ENCODE assay signal across 8 cellular contexts in genomic region chr22:19718255-19719054, GRCh38. TPM values are rescaled to one million over a fixed set of nuclear protein-coding genes. Genes with fewer than 3 reads are reported as not detected.
DNase-seq lines count a peak whose midpoint lies in the region; FAIRE-seq and TF ChIP-seq lines count a peak whose summit lies in the region.

No MANE protein-coding gene starts in this region.

- POLR2A ChIA-PET in endothelial cell of umbilical vein (lab: Charles Lee), result no interaction called here

- no peak for TF ChIP-seq CTCF in GM06990 (IDR thresholded peaks at IDR 0.05; ENCODE audit: insufficient read depth, low read length, poor library complexity, severe bottlenecking)
- TF ChIP-seq CTCF in LNCaP clone FGC (IDR thresholded peaks at IDR 0.05; ENCODE audit: control insufficient read depth, extremely low read depth, insufficient read depth), result no peak
- no peak for TF ChIP-seq CTCF in endothelial cell of umbilical vein (IDR thresholded peaks at IDR 0.05; ENCODE audit: extremely low read depth in 1 of 2, insufficient read depth in 1 of 2, low read depth in 1 of 2, low read length in 2 of 2)

- dilution Hi-C loops in endothelial cell of umbilical vein (cut with MboI; ENCODE audit: extremely low pct_ligation_motif_present, low sequenced_read_pairs), result no loop called here

- CTCF ChIA-PET in endothelial cell of umbilical vein (lab: Charles Lee), result interaction anchor here (1.3 kb wide), 1 partner anchor 39 kb away, joined by 4 read pairs; no protein-coding TSS in a partner anchor

- peaks cover 18% of the 10 kb centered on the region for H3K4me1 ChIP-seq in endothelial cell of umbilical vein (ENCODE audit: control insufficient read depth, extremely low read depth, insufficient read depth, low read length)
- peaks cover 16% of the 10 kb centered on the region for H3K4me1 ChIP-seq in neuron (ENCODE audit: insufficient read depth, low read length)

- DNase-seq in GM06990 (ENCODE audit: extremely low read depth, insufficient read length) (no peak), LNCaP clone FGC (ENCODE audit: low read depth) (no peak), endothelial cell of umbilical vein (ENCODE audit: low read depth, low spot score) (no peak), HCEC 1CT (no peak), RCC 7860 (ENCODE audit: low spot score) (no peak), COLO829 (ENCODE audit: low spot score) (no peak)
- DNase-seq in stimulated activated CD4-positive, alpha-beta T cell treated with anti-CD3 and anti-CD28 coated beads, Interleukin-4, amount 100 ng/mL, for 24 hours, result no peak

- no peaks in the 10 kb centered on the region for H3K9me1 ChIP-seq in endothelial cell of umbilical vein (replicated peaks; ENCODE audit: control insufficient read depth, extremely low read depth, insufficient read depth, low read length)

- no peak for TF ChIP-seq POLR2A in endothelial cell of umbilical vein (IDR thresholded peaks at IDR 0.05; ENCODE audit: low read depth, low read length)

- H3K9ac ChIP-seq in endothelial cell of umbilical vein (replicated peaks; ENCODE audit: extremely low read depth, insufficient read depth, low read length), result peak overlapping the region; percentile 32

- no peaks in the 10 kb centered on the region for H3K79me2 ChIP-seq in endothelial cell of umbilical vein (ENCODE audit: control insufficient read depth, insufficient read depth, low read length)

- BruUV-seq in endothelial cell of umbilical vein (replicated peaks; lab: Mats Ljungman, UMichigan), result no TSS peak

- intact Hi-C loops in endothelial cell of umbilical vein (cut with micrococcal nuclease), result loop anchor here (1.0 to 10.0 kb wide), 3 partner anchors 39 to 244 kb away; partner anchors contain the start of genes CDC45 and UFD1

- no peaks in the 10 kb centered on the region for H4K20me1 ChIP-seq in endothelial cell of umbilical vein (replicated peaks; ENCODE audit: control insufficient read depth, extremely low read depth, insufficient read depth, low read length)

- peak overlapping the region; percentile 65 for H3K4me2 ChIP-seq in endothelial cell of umbilical vein (ENCODE audit: insufficient read depth, low read length)

- peak overlapping the region; percentile 92 for H2AFZ ChIP-seq in endothelial cell of umbilical vein (ENCODE audit: low read depth, low read length)
- H2AFZ ChIP-seq in neuron (ENCODE audit: low read depth, low read length), result peak overlapping the region; percentile 55

- H3K4me3 ChIP-seq in GM06990 (replicated peaks; ENCODE audit: low read depth, low read length) (peak overlapping the region; percentile 40), LNCaP clone FGC (ENCODE audit: low read depth, low read length) (peak overlapping the region; percentile 51), endothelial cell of umbilical vein (replicated peaks in 1 of 3; ENCODE audit: insufficient read depth in 1 of 3, low read depth in 1 of 3, low read length in 3 of 3) (peak overlapping the region; percentile 13 to 51 (median 39)), neuron (ENCODE audit: low read length) (peak overlapping the region; percentile 37)

- H3K9me3 ChIP-seq in endothelial cell of umbilical vein (replicated peaks; ENCODE audit: control insufficient read depth, insufficient read depth, low read length) (no peaks in the 10 kb centered on the region), neuron (ENCODE audit: low read length) (peaks cover 9% of the 10 kb centered on the region)

- FAIRE-seq in endothelial cell of umbilical vein (lab: Jason Lieb, UNC) (no peak), RCC 7860 (lab: Jason Lieb, UNC) (no peak)

- no peak overlapping the region for H3K27ac ChIP-seq in endothelial cell of umbilical vein (ENCODE audit: insufficient read depth, low read depth, low read length)

- H3K27me3 ChIP-seq in GM06990 (replicated peaks; ENCODE audit: control insufficient read depth, insufficient read depth, low read length), result peaks cover 2% of the 10 kb centered on the region
- no peaks in the 10 kb centered on the region for H3K27me3 ChIP-seq in endothelial cell of umbilical vein (ENCODE audit: control insufficient read depth in 2 of 2, insufficient read depth in 2 of 2, low read length in 2 of 2)
- peaks cover 38% of the 10 kb centered on the region for H3K27me3 ChIP-seq in neuron (ENCODE audit: insufficient read depth, low read length)

- H3K36me3 ChIP-seq in GM06990 (ENCODE audit: control insufficient read depth, insufficient read depth, low read length), result no peaks in the 10 kb centered on the region
- H3K36me3 ChIP-seq in endothelial cell of umbilical vein (ENCODE audit: control insufficient read depth in 2 of 2, extremely low read depth in 1 of 2, insufficient read depth in 2 of 2, low read length in 2 of 2), result peaks cover 0 to 14% of the 10 kb centered on the region in 2 experiments
- H3K36me3 ChIP-seq in neuron (ENCODE audit: insufficient read depth, low read length), result peaks cover 5% of the 10 kb centered on the region

TF ChIP-seq in endothelial cell of umbilical vein, 7 proteins besides CTCF, POLR2A, EP300 and RAD21:
- TF ChIP-seq GATA2 (IDR thresholded peaks at IDR 0.05; ENCODE audit: insufficient read depth, insufficient read length, low read depth, low read length) (no peak), MYC (IDR thresholded peaks at IDR 0.05; ENCODE audit: low read depth, low read length) (no peak), POLR2AphosphoS5 (IDR thresholded peaks at IDR 0.05; ENCODE audit: insufficient read depth, low read depth, low read length) (no peak)

RNA-seq across cellular contexts. Expression of gene SEPTIN5, which starts 4.2 kb away (rescaled TPM):
- total RNA-seq in endothelial cell of umbilical vein, result 31.1 and 33.5 TPM in 2 replicates
- polyA plus RNA-seq in endothelial cell of umbilical vein, result 35.8 and 37.8 TPM in 2 replicates
- polyA plus RNA-seq in endothelial cell of umbilical vein (2011; cell fraction: cytosol; rRNA removed), result 19.1 and 24.3 TPM in 2 replicates
- 89.2 and 133 TPM in 2 replicates for polyA plus RNA-seq in endothelial cell of umbilical vein (2011; cell fraction: nucleus; rRNA removed)
- polyA plus RNA-seq in endothelial cell of umbilical vein (2012), result 18.2 and 32.5 TPM in 2 replicates
- polyA minus RNA-seq in endothelial cell of umbilical vein, result 55.8 and 59.9 TPM in 2 replicates
- polyA minus RNA-seq in endothelial cell of umbilical vein (2011; cell fraction: cytosol; rRNA and poly(A)+ RNA removed), result not detected
- polyA minus RNA-seq in endothelial cell of umbilical vein (2011; cell fraction: nucleus; rRNA and poly(A)+ RNA removed), result 21.0 and 36.7 TPM in 2 replicates

RNA-seq across cellular contexts. Expression of gene GP1BB, which starts 4.9 kb away (rescaled TPM):
- 1.5 and 1.7 TPM in 2 replicates for total RNA-seq in endothelial cell of umbilical vein
- 6.2 and 8.3 TPM in 2 replicates for polyA plus RNA-seq in endothelial cell of umbilical vein
- polyA plus RNA-seq in endothelial cell of umbilical vein (2011; cell fraction: cytosol; rRNA removed), result 1.9 and 3.0 TPM in 2 replicates
- polyA plus RNA-seq in endothelial cell of umbilical vein (2011; cell fraction: nucleus; rRNA removed), result 6.0 and 11.5 TPM in 2 replicates
- 0.98 and 2.3 TPM in 2 replicates for polyA plus RNA-seq in endothelial cell of umbilical vein (2012)
- 0.61 and 1.4 TPM in 2 replicates for polyA minus RNA-seq in endothelial cell of umbilical vein
- polyA minus RNA-seq in endothelial cell of umbilical vein (2011; cell fraction: cytosol; rRNA and poly(A)+ RNA removed), result not detected
- polyA minus RNA-seq in endothelial cell of umbilical vein (2011; cell fraction: nucleus; rRNA and poly(A)+ RNA removed), result 1.5 and 3.8 TPM in 2 replicates

RNA-seq across cellular contexts. Expression of gene TBX1, which starts 42.1 kb away (rescaled TPM):
- total RNA-seq in endothelial cell of umbilical vein, result 30.2 and 38.2 TPM in 2 replicates
- 8.9 and 11.0 TPM in 2 replicates for polyA plus RNA-seq in endothelial cell of umbilical vein
- 6.3 and 6.6 TPM in 2 replicates for polyA plus RNA-seq in endothelial cell of umbilical vein (2011; cell fraction: cytosol; rRNA removed)
- polyA plus RNA-seq in endothelial cell of umbilical vein (2011; cell fraction: nucleus; rRNA removed), result 28.4 and 44.8 TPM in 2 replicates
- 7.1 and 14.5 TPM in 2 replicates for polyA plus RNA-seq in endothelial cell of umbilical vein (2012)
- polyA minus RNA-seq in endothelial cell of umbilical vein, result 6.0 and 9.7 TPM in 2 replicates
- not detected for polyA minus RNA-seq in endothelial cell of umbilical vein (2011; cell fraction: cytosol; rRNA and poly(A)+ RNA removed)
- polyA minus RNA-seq in endothelial cell of umbilical vein (2011; cell fraction: nucleus; rRNA and poly(A)+ RNA removed), result 10.4 and 16.9 TPM in 2 replicates
